In the genomic region with DNA sequence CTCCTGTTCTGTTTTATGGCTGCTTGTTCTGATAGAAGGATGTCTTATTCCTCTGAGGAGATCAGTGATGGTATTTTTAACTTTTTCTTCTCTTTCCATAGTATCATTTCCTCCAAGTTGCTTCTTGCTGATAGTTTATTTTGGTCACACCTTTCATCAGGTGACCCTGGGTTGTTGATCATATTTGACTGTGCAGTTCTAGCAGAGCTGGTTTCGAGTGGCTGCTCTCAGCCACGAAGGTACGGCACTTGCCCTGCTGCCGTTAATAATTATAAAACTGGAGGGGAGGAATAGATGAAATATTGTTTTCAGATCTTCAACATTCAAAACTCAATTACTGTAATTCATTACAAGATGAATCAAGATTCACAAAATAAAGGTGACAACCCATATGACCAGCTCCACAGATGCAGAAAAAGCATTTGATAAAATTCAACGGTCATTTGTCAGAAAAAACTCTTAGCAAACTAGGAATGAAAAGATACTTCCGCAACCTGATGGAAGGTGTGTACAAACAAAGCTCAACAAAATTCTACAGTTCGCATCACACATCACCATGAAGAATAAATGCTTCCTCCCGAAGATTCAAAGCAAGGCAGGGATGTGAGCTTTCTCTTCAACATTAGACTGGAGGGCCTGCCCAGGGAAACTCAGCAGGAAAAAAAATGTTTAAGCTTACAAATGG, we compare ENCODE assay signal across 15 cellular contexts. TPM values are rescaled to one million over a fixed set of nuclear protein-coding genes. Genes with fewer than 3 reads are reported as not detected.
DNase-seq lines count a peak whose midpoint lies in the region; ATAC-seq, FAIRE-seq and TF ChIP-seq lines count a peak whose summit lies in the region.
"Had no signal": no experiment of that assay in that cellular context is flagged by ENCODE, and none has a peak within 500 bp of the region (broad histone marks: within the 10 kb centered on the region; RNA-seq: fewer than 3 reads in every experiment).

No MANE protein-coding gene starts in this region.

- ATAC-seq in HepG2 (no peak), right lobe of liver (no peak), GM12878 (peak; percentile 44; the same call in 2 of the 3 replicates)

- H3K4me1 ChIP-seq in HepG2 (ENCODE audit: insufficient read depth, low read length): no peaks in the 10 kb centered on the region
- no peaks in the 10 kb centered on the region for H3K4me1 ChIP-seq in right lobe of liver
- no peaks in the 10 kb centered on the region for H3K4me1 ChIP-seq in GM12878 (ENCODE audit: control insufficient read depth, insufficient read depth, low read length)
- H3K4me1 ChIP-seq in vagina: no peaks in the 10 kb centered on the region
- H3K4me1 ChIP-seq: BLaER1 had no signal

- POLR2A ChIA-PET in HepG2 (lab: Yijun Ruan, JAX): no interaction called here
- POLR2A ChIA-PET in GM12878 (lab: Charles Lee): no interaction called here

- H3K36me3 ChIP-seq in HepG2 (replicated peaks in 1 of 2; ENCODE audit: control insufficient read depth in 1 of 2, insufficient read depth in 2 of 2, low read length in 2 of 2) (no peaks in the 10 kb centered on the region), right lobe of liver (no peaks in the 10 kb centered on the region), GM12878 (ENCODE audit: control insufficient read depth in 2 of 2, insufficient read depth in 2 of 2, low read length in 1 of 2) (no peaks in the 10 kb centered on the region), vagina (no peaks in the 10 kb centered on the region)
- H3K36me3 ChIP-seq: BLaER1 had no signal

- TF ChIP-seq EP300 in HepG2 (IDR thresholded peaks at IDR 0.05; ENCODE audit: low read depth in 2 of 2, low read length in 2 of 2) (no peak), HepG2 (CRISPR knock-in tag; IDR thresholded peaks at IDR 0.05; ENCODE audit: borderline replicate concordance) (no peak), GM12878 (IDR thresholded peaks at IDR 0.05; ENCODE audit: borderline replicate concordance in 1 of 2, control insufficient read depth in 1 of 2, low read depth in 2 of 2, low read length in 2 of 2) (no peak)

- H3K9ac ChIP-seq in HepG2 (ENCODE audit: insufficient read depth, low read depth, low read length) (no peak overlapping the region), GM12878 (ENCODE audit: control insufficient read depth, insufficient read depth, low read length) (no peak overlapping the region)
- H3K9ac ChIP-seq: BLaER1 had no signal

- TF ChIP-seq POLR2A in HepG2 (IDR thresholded peaks at IDR 0.05; ENCODE audit: insufficient read depth in 1 of 2, low read depth in 2 of 2, low read length in 2 of 2) (no peak), right lobe of liver (IDR thresholded peaks at IDR 0.05) (no peak), GM12878 (IDR thresholded peaks at IDR 0.05; ENCODE audit: low read depth, low read length) (no peak), vagina (IDR thresholded peaks at IDR 0.05) (no peak)

- no peak for DNase-seq in HepG2 (ENCODE audit: low spot score)
- DNase-seq in right lobe of liver: no peak
- no peak for DNase-seq in GM12878 (ENCODE audit: low read depth, low spot score)
- DNase-seq in posterior vena cava (ENCODE audit: low spot score): peak; percentile 23
- DNase-seq in activated naive CD4-positive, alpha-beta T cell (lab: John Stamatoyannopoulos, UW): no peak
- no peak for DNase-seq in urothelium cell line (ENCODE audit: low spot score)
- no peak for DNase-seq in vagina (ENCODE audit: extremely low spot score in 2 of 2)
- DNase-seq: 8988T; AML-193; CD8-positive, alpha-beta memory T cell; DMS79; GOT3; H9 had no signal

- no peak overlapping the region for H3K27ac ChIP-seq in HepG2 (ENCODE audit: extremely low read length, insufficient read depth, low read length)
- no peak overlapping the region for H3K27ac ChIP-seq in right lobe of liver
- no peak overlapping the region for H3K27ac ChIP-seq in GM12878 (ENCODE audit: control insufficient read depth, insufficient read depth)
- H3K27ac ChIP-seq in vagina: no peak overlapping the region
- H3K27ac ChIP-seq: BLaER1 had no signal

- H3K4me3 ChIP-seq in HepG2 (replicated peaks in 1 of 3; ENCODE audit: insufficient read depth in 1 of 3, low read depth in 2 of 3, low read length in 3 of 3) (no peak overlapping the region), right lobe of liver (no peak overlapping the region), GM12878 (no peak overlapping the region), vagina (no peak overlapping the region)
- H3K4me3 ChIP-seq: BLaER1 had no signal

- in situ Hi-C loops in HepG2 (cut with HindIII; ENCODE audit: extremely low pct_ligation_motif_present, low pct_unique_long_range_greater_than_20kb): no loop called here
- in situ Hi-C loops in GM12878 (cut with MboI): no loop called here

- H3K27me3 ChIP-seq in HepG2 (ENCODE audit: control insufficient read depth in 1 of 2, insufficient read depth in 2 of 2, low read length in 2 of 2) (peaks cover 0 to 27% of the 10 kb centered on the region in 2 experiments; a peak in 3 of 5 replicates), right lobe of liver (peaks cover 0 to 4% of the 10 kb centered on the region in 2 donors), GM12878 (replicated peaks in 1 of 2; ENCODE audit: control insufficient read depth in 2 of 2, insufficient read depth in 2 of 2, low read length in 1 of 2) (no peaks in the 10 kb centered on the region), vagina (no peaks in the 10 kb centered on the region)
- H3K27me3 ChIP-seq: BLaER1 had no signal

- 15% methylated on average over 8 of the region's 8 CpGs for WGBS in HepG2 (ENCODE audit: low lambda C conversion rate)
- 75% methylated on average over 8 of the region's 8 CpGs for WGBS in right lobe of liver (ENCODE audit: insufficient coverage, low coverage, low lambda C conversion rate, missing lambda C conversion rate)
- WGBS in GM12878 (ENCODE audit: insufficient coverage, insufficient replicate concordance, low lambda C conversion rate, missing lambda C conversion rate): 32% methylated on average over 8 of the region's 8 CpGs

- BruUV-seq in HepG2 (replicated peaks; lab: Mats Ljungman, UMichigan) (no TSS peak), GM12878 (replicated peaks; lab: Mats Ljungman, UMichigan) (no TSS peak)

- CTCF ChIA-PET in HepG2 (lab: Yijun Ruan, JAX; ENCODE audit: low intra/inter-chr PET ratio, low total read pairs) (no interaction called here), GM12878 (lab: Yijun Ruan, JAX) (interaction anchor here (1.4 kb wide), 1 partner anchor 11 kb away, joined by 5 read pairs; no protein-coding TSS in a partner anchor)

- H3K4me2 ChIP-seq in HepG2 (ENCODE audit: low read depth, low read length): no peak overlapping the region
- no peak overlapping the region for H3K4me2 ChIP-seq in GM12878 (ENCODE audit: control insufficient read depth, insufficient read depth)
- H3K4me2 ChIP-seq: BLaER1 had no signal

- FAIRE-seq in HepG2 (lab: Jason Lieb, UNC): no peak
- no peak for FAIRE-seq in GM12878 (lab: Jason Lieb, UNC)
- FAIRE-seq in urothelium cell line (lab: Jason Lieb, UNC): no peak
- FAIRE-seq: GM12891 had no signal

- H4K20me1 ChIP-seq in HepG2 (ENCODE audit: insufficient read depth, low read length) (no peaks in the 10 kb centered on the region), GM12878 (ENCODE audit: control insufficient read depth, insufficient read depth) (no peaks in the 10 kb centered on the region)
- H4K20me1 ChIP-seq: BLaER1 had no signal

- H3K79me2 ChIP-seq in HepG2 (ENCODE audit: insufficient read depth, low read length) (no peaks in the 10 kb centered on the region), GM12878 (ENCODE audit: control insufficient read depth, insufficient read depth, low read length) (no peaks in the 10 kb centered on the region)

- no peak for TF ChIP-seq CTCF in HepG2 (CRISPR knock-in tag; IDR thresholded peaks at IDR 0.05)
- TF ChIP-seq CTCF in right lobe of liver (IDR thresholded peaks at IDR 0.05): no peak
- no peak for TF ChIP-seq CTCF in GM12878 (IDR thresholded peaks at IDR 0.05 in 2 of 3, conservative IDR thresholded peaks at IDR 0.05 in 1 of 3; ENCODE audit: control insufficient read depth in 2 of 3, extremely low read depth in 1 of 3, insufficient read depth in 1 of 3, low read depth in 3 of 3, low read length in 3 of 3)
- TF ChIP-seq CTCF in vagina (IDR thresholded peaks at IDR 0.05): no peak

- RAD21 ChIA-PET in GM12878 (lab: Charles Lee; ENCODE audit: unreplicated experiment): interaction anchor here (0.7 kb wide), 1 partner anchor 377 kb away, joined by 3 read pairs; no protein-coding TSS in a partner anchor

- H2AFZ ChIP-seq in HepG2 (ENCODE audit: low read length): no peak overlapping the region
- H2AFZ ChIP-seq in GM12878 (ENCODE audit: control insufficient read depth, low read depth, low read length): no peak overlapping the region

- intact Hi-C loops in HepG2 (cut with micrococcal nuclease; ENCODE audit: unreplicated experiment) (no loop called here), right lobe of liver (cut with DNase I) (no loop called here), GM12878 (cut with micrococcal nuclease; ENCODE audit: unreplicated experiment) (no loop called here), posterior vena cava (cut with DNase I) (no loop called here), vagina (cut with DNase I) (no loop called here)

- H3K9me3 ChIP-seq in HepG2 (ENCODE audit: low read length): no peaks in the 10 kb centered on the region
- no peaks in the 10 kb centered on the region for H3K9me3 ChIP-seq in right lobe of liver
- H3K9me3 ChIP-seq in GM12878 (replicated peaks; ENCODE audit: control insufficient read depth, insufficient read depth, low read length): no peaks in the 10 kb centered on the region
- no peaks in the 10 kb centered on the region for H3K9me3 ChIP-seq in vagina
- H3K9me3 ChIP-seq: BLaER1 had no signal

- SMC1A ChIA-PET in GM12878 (lab: Charles Lee; ENCODE audit: uncharacterized antibody, unreplicated experiment): interaction anchor here (0.5 kb wide), 1 partner anchor 400 kb away, joined by 4 read pairs; no protein-coding TSS in a partner anchor

- TF ChIP-seq RAD21 in HepG2 (CRISPR knock-in tag; IDR thresholded peaks at IDR 0.05) (no peak), GM12878 (IDR thresholded peaks at IDR 0.05; ENCODE audit: insufficient read depth, low read depth, low read length) (no peak)

RNA-seq across cellular contexts. Expression of a gene that starts 59.2 kb away (rescaled TPM):
- total RNA-seq in HepG2 (2016; rRNA removed; fragmentation: Illumina TruSeq; extraction: Trizol) (not detected in 2 replicates), right lobe of liver (1 to 10 TPM; 3.2 to 4.8 (median 4.2) TPM), GM12878 (2014; rRNA removed) (3.8 and 4.5 TPM in 2 replicates), GM12878 (2014; rRNA removed; fragmentation: Illumina TruSeq; extraction: Trizol) (2.9 and 3.0 TPM in 2 replicates), GM12878 (2021) (6.3 and 7.1 TPM in 2 replicates), posterior vena cava (10 to 100 TPM; 18.2 to 21.1 TPM), vagina (11.0 TPM)
- total RNA-seq in HepG2 (2016; cell fraction: cytosol; rRNA removed; fragmentation: Illumina TruSeq; extraction: Trizol; ENCODE audit: low read depth): not detected in 2 replicates
- not detected in 2 replicates for total RNA-seq in HepG2 (2016; cell fraction: insoluble cytoplasmic fraction; rRNA removed; fragmentation: Illumina TruSeq; extraction: Trizol)
- not detected in 2 replicates for total RNA-seq in HepG2 (2016; cell fraction: membrane; rRNA removed; fragmentation: Illumina TruSeq; extraction: Trizol)
- not detected in 2 replicates for total RNA-seq in HepG2 (2016; cell fraction: nucleus; rRNA removed; fragmentation: Illumina TruSeq; extraction: Trizol)
- polyA plus RNA-seq in HepG2 (2011; rRNA removed) (not detected in 2 replicates), GM12878 (2011; rRNA removed) (0.03 TPM in 2 replicates), GM12878 (2014; fragmentation: Illumina TruSeq; extraction: Trizol) (3.2 and 3.5 TPM in 2 replicates), GM12878 (2014; fragmentation: Nextera tagmentation; extraction: Ambion mirVana) (1 to 10 TPM in 1 of 2 experiments, under 1 TPM in 1; 0.86 to 1.4 TPM), GM12878 (2014; rRNA removed) (3.4 and 4.1 TPM in 2 replicates), GM12878 (2016; fragmentation: Nextera tagmentation; extraction: Ambion mirVana) (1 to 10 TPM; 2.4 to 3.3 TPM)
- polyA plus RNA-seq in HepG2 (2011; cell fraction: cytosol; rRNA removed): not detected in 2 replicates
- not detected in 2 replicates for polyA plus RNA-seq in HepG2 (2011; cell fraction: nucleus; rRNA removed)
- polyA plus RNA-seq in HepG2 (2012): not detected in 2 replicates
- not detected in 2 replicates for polyA plus RNA-seq in HepG2 (2016; cell fraction: cytosol; fragmentation: Illumina TruSeq; extraction: Trizol; ENCODE audit: low read depth)
- polyA plus RNA-seq in HepG2 (2016; cell fraction: insoluble cytoplasmic fraction; fragmentation: Illumina TruSeq; extraction: Trizol; ENCODE audit: low read depth): not detected in 2 replicates
- polyA plus RNA-seq in HepG2 (2016; cell fraction: membrane; fragmentation: Illumina TruSeq; extraction: Trizol; ENCODE audit: low read depth): not detected in 2 replicates
- not detected in 2 replicates for polyA plus RNA-seq in HepG2 (2016; cell fraction: nucleus; fragmentation: Illumina TruSeq; extraction: Trizol; ENCODE audit: insufficient read depth, low read depth)
- polyA minus RNA-seq in HepG2 (2011; rRNA and poly(A)+ RNA removed; ENCODE audit: low replicate concordance): 75.9 TPM in 1 of 2 replicates, not detected in the other
- polyA minus RNA-seq in HepG2 (2011; cell fraction: cytosol; rRNA and poly(A)+ RNA removed): 0.20 and 0.62 TPM in 2 replicates
- polyA minus RNA-seq in HepG2 (2011; cell fraction: nucleus; rRNA and poly(A)+ RNA removed): 0.25 and 0.26 TPM in 2 replicates
- not detected in 2 replicates for total RNA-seq in GM12878 (2013; cell fraction: nucleolus; rRNA removed)
- polyA plus RNA-seq in GM12878 (2011; ENCODE audit: low read depth): 1.1 TPM
- 0.04 and 0.05 TPM in 2 replicates for polyA plus RNA-seq in GM12878 (2011; cell fraction: cytosol; rRNA removed)
- polyA plus RNA-seq in GM12878 (2011; cell fraction: nucleus; rRNA removed): 0.06 and 0.07 TPM in 2 replicates
- polyA plus RNA-seq in GM12878 (2012): 1.3 and 1.5 TPM in 2 replicates
- polyA minus RNA-seq in GM12878 (2011; rRNA and poly(A)+ RNA removed): 0.05 and 0.15 TPM in 2 replicates
- polyA minus RNA-seq in GM12878 (2011; cell fraction: cytosol; rRNA and poly(A)+ RNA removed): 0.62 and 1.6 TPM in 2 replicates
- 0.12 and 0.29 TPM in 2 replicates for polyA minus RNA-seq in GM12878 (2011; cell fraction: nucleus; rRNA and poly(A)+ RNA removed)
